8 cellular contexts compared by ENCODE assay signal in the genomic region with DNA sequence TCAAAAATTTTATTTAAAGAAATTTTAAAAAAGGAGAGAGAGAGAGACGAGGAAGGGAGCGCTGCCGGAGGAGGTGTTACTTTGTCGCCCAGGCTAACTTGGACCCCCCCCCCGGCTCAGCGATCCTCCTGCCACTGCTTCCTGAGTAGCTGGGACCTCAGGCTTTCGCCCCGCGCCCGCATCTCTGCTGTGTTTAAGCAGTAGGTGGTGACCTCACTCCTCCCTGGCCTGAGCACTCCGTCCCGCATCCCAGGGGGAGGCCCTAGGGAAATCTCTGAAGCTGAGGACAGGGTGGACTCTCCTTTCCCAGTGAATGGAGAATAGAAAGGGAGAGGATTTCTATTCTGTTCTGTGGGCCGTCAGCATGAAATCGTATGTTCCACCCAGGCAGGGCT.
A peak's percentile ranks its signal among the peaks of the same experiment; 100 is the strongest.
DNase-seq lines count a peak whose midpoint lies in the region; ATAC-seq, FAIRE-seq and TF ChIP-seq lines count a peak whose summit lies in the region.

No MANE protein-coding gene starts in this region.

- peak overlapping the region; percentile 76 for H3K27ac ChIP-seq in parathyroid adenoma

- no peak for TF ChIP-seq POLR2A in NB4 (IDR thresholded peaks at IDR 0.05; ENCODE audit: extremely low read depth, insufficient read length)

- H3K4me2 ChIP-seq in parathyroid adenoma (ENCODE audit: low read length): peak overlapping the region; percentile 78

- no peak overlapping the region for H3K9ac ChIP-seq in parathyroid adenoma

- no peak for FAIRE-seq in RCC 7860 (lab: Jason Lieb, UNC)

- no peaks in the 10 kb centered on the region for H3K9me3 ChIP-seq in parathyroid adenoma (ENCODE audit: control insufficient read depth, low read length)

- TF ChIP-seq CTCF in NB4 (IDR thresholded peaks at IDR 0.05; ENCODE audit: low read depth, low read length): no peak
- TF ChIP-seq CTCF in parathyroid adenoma (IDR thresholded peaks at IDR 0.05): no peak

- ATAC-seq in HG02610 (IDR thresholded peaks at IDR 0.05; ENCODE audit: unreplicated experiment): no peak

- H3K4me3 ChIP-seq in NB4 (ENCODE audit: low read depth, low read length): peak overlapping the region; percentile 61
- H3K4me3 ChIP-seq in parathyroid adenoma (ENCODE audit: low read depth, low read length): peak overlapping the region; percentile 96

- H3K79me2 ChIP-seq in parathyroid adenoma: no peaks in the 10 kb centered on the region

- peak overlapping the region; percentile 90 for H2AFZ ChIP-seq in parathyroid adenoma

- H3K27me3 ChIP-seq in parathyroid adenoma (ENCODE audit: control insufficient read depth, insufficient read depth, low read length): no peaks in the 10 kb centered on the region

- H3K36me3 ChIP-seq in parathyroid adenoma (ENCODE audit: control insufficient read depth, insufficient read depth, low read length): no peaks in the 10 kb centered on the region

- intact Hi-C loops in head of caudate nucleus (cut with DNase I): no loop called here

- H3K4me1 ChIP-seq in parathyroid adenoma: no peaks in the 10 kb centered on the region

- DNase-seq in DMS79 treated with DMSO at 0.1 percent for 48 hours (lab: John Stamatoyannopoulos, UW) (peak; percentile 53), DMS79 (lab: John Stamatoyannopoulos, UW) (no peak), NB4 (ENCODE audit: low read depth) (peak; percentile 50), head of caudate nucleus (peak in 39 of 42 donors; percentile 6 to 58 (median 26)), RCC 7860 (ENCODE audit: low spot score) (no peak)
- DNase-seq in activated T-helper 9 cell treated with anti-CD3 and anti-CD28 coated beads, Interleukin-2, amount 50 U/mL, for 16 hours (ENCODE audit: low read depth): peak; percentile 7

Comparison
In these comparisons a context has a peak if more than half of its experiments do, and no peak if none do; other contexts are left out.
1. DNase-seq: peak in DMS79 treated with DMSO at 0.1 percent for 48 hours (single experiment), NB4 (single experiment), activated T-helper 9 cell treated with anti-CD3 and anti-CD28 coated beads, Interleukin-2, amount 50 U/mL, for 16 hours (single experiment) and head of caudate nucleus (39 of 42); none in DMS79 (single experiment) and RCC 7860 (single experiment).